ENCODE assay signal across 20 cellular contexts in the genomic region with DNA sequence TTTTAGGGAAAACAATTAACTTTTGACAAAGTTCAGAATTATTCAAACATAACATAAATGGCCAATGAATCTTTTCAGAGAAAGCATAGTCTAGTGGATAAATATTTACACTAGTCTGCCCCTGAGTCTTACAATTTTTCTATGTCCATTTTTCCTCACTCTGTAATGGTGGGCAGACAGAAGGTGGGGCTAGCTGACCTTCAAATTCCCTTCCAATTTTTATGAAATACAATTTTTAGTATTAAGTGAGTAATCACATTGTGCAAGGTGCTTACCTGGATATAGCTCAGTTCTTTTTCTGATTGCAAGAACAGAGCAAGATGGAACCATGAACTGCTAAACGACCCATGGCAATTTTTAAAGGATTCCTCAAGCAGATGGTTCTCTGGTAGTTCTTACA.
"Had no signal": no experiment of that assay in that cellular context is flagged by ENCODE, and none has a peak within 500 bp of the region (broad histone marks: within the 10 kb centered on the region; RNA-seq: fewer than 3 reads in every experiment).

No MANE protein-coding gene starts in this region.

- H3K36me3 ChIP-seq: esophagus squamous epithelium, heart left ventricle, right lobe of liver, tibial artery, upper lobe of left lung, uterus had no signal

- H3K27me3 Mint-ChIP-seq: dendritic cell treated with granulocyte-macrophage colony-stimulating factor and Interleukin-4, amounts not matched to agents 40 ng/mL and 50 ng/mL, for 4 days; effector memory CD8-positive, alpha-beta T cell had no signal

- H3K4me3 Mint-ChIP-seq: dendritic cell treated with granulocyte-macrophage colony-stimulating factor and Interleukin-4, amounts not matched to agents 40 ng/mL and 50 ng/mL, for 4 days; effector memory CD8-positive, alpha-beta T cell; naive thymus-derived CD4-positive, alpha-beta T cell; nephron progenitor cell; stimulated activated effector memory CD8-positive, alpha-beta T cell treated with anti-CD3 and anti-CD28 coated beads, Interleukin-12 subunit alpha, Interleukin-12 subunit beta, amount 100 ng/mL, for 72 hours had no signal

- H3K27ac ChIP-seq: esophagus squamous epithelium, heart left ventricle, psoas muscle, right lobe of liver, tibial artery, upper lobe of left lung, uterus had no signal

- H3K9me3 Mint-ChIP-seq: dendritic cell treated with granulocyte-macrophage colony-stimulating factor and Interleukin-4, amounts not matched to agents 40 ng/mL and 50 ng/mL, for 4 days; effector memory CD8-positive, alpha-beta T cell had no signal

- H3K4me1 Mint-ChIP-seq: naive thymus-derived CD4-positive, alpha-beta T cell; stimulated activated effector memory CD8-positive, alpha-beta T cell treated with anti-CD3 and anti-CD28 coated beads, Interleukin-12 subunit alpha, Interleukin-12 subunit beta, amount 100 ng/mL, for 72 hours had no signal

- H3K36me3 Mint-ChIP-seq: stimulated activated effector memory CD8-positive, alpha-beta T cell treated with anti-CD3 and anti-CD28 coated beads, Interleukin-12 subunit alpha, Interleukin-12 subunit beta, amount 100 ng/mL, for 72 hours had no signal

- ATAC-seq: effector memory CD8-positive, alpha-beta T cell; heart left ventricle; left lobe of liver; naive thymus-derived CD4-positive, alpha-beta T cell; psoas muscle; right lobe of liver; stimulated activated effector memory CD8-positive, alpha-beta T cell treated with anti-CD3 and anti-CD28 coated beads, Interleukin-12 subunit alpha, Interleukin-12 subunit beta, amount 100 ng/mL, for 72 hours; stimulated activated naive CD8-positive, alpha-beta T cell treated with anti-CD3 and anti-CD28 coated beads, Interleukin-15, Interleukin-2, amounts not matched to agents 100 U/mL and 50 U/mL, for 24 hours had no signal

- DNase-seq: effector memory CD8-positive, alpha-beta T cell; esophagus squamous epithelium; heart left ventricle; hippocampal formation; islet precursor cell; mammary epithelial cell; naive thymus-derived CD4-positive, alpha-beta T cell; nephron progenitor cell; psoas muscle; retina; right lobe of liver; stimulated activated CD4-positive, alpha-beta T cell treated with anti-CD3 and anti-CD28 coated beads, Interleukin-4, amount 100 ng/mL, for 1 hour; stimulated activated CD8-positive, alpha-beta memory T cell treated with anti-CD3 and anti-CD28 coated beads, Interleukin-4, amount 100 ng/mL, for 48 hours; stimulated activated naive CD8-positive, alpha-beta T cell treated with anti-CD3 and anti-CD28 coated beads, Interleukin-15, Interleukin-2, amounts not matched to agents 100 U/mL and 50 U/mL, for 24 hours; tibial artery; upper lobe of left lung; uterus had no signal

- H3K4me1 ChIP-seq: esophagus squamous epithelium, heart left ventricle, psoas muscle, right lobe of liver, upper lobe of left lung, uterus had no signal

- H3K27me3 ChIP-seq: esophagus squamous epithelium, heart left ventricle, right lobe of liver, tibial artery, upper lobe of left lung, uterus had no signal

- H3K4me3 ChIP-seq: esophagus squamous epithelium, heart left ventricle, psoas muscle, right lobe of liver, tibial artery, upper lobe of left lung, uterus had no signal

- H3K9me3 ChIP-seq: esophagus squamous epithelium, heart left ventricle, psoas muscle, right lobe of liver, tibial artery, upper lobe of left lung, uterus had no signal

- H3K27ac Mint-ChIP-seq: dendritic cell treated with granulocyte-macrophage colony-stimulating factor and Interleukin-4, amounts not matched to agents 40 ng/mL and 50 ng/mL, for 4 days; effector memory CD8-positive, alpha-beta T cell; naive thymus-derived CD4-positive, alpha-beta T cell; stimulated activated effector memory CD8-positive, alpha-beta T cell treated with anti-CD3 and anti-CD28 coated beads, Interleukin-12 subunit alpha, Interleukin-12 subunit beta, amount 100 ng/mL, for 72 hours had no signal
